ENCODE assay signal across 8 cellular contexts in genomic region chr18:80147418-80148315, GRCh38. TPM values are rescaled to one million over a fixed set of nuclear protein-coding genes. Genes with fewer than 3 reads are reported as not detected.
DNase-seq lines count a peak whose midpoint lies in the region; ATAC-seq and TF ChIP-seq lines count a peak whose summit lies in the region.

No MANE protein-coding gene starts in this region.

- POLR2A ChIA-PET in CD4-positive, alpha-beta memory T cell (lab: Charles Lee; ENCODE audit: partially characterized antibody): no interaction called here

- no peaks in the 10 kb centered on the region for H3K36me3 ChIP-seq in CD4-positive, alpha-beta memory T cell (ENCODE audit: insufficient read depth, low read length)
- H3K36me3 ChIP-seq in testis (ENCODE audit: low read depth, missing control alignments): no peaks in the 10 kb centered on the region

- peaks cover 6 to 11% of the 10 kb centered on the region in 2 donors for H3K27me3 Mint-ChIP-seq in CD4-positive, alpha-beta memory T cell
- H3K27me3 Mint-ChIP-seq in activated naive CD4-positive, alpha-beta T cell treated with anti-CD3 and anti-CD28 coated beads, Interleukin-2, amount 10 ng/mL, durations not matched to agents 7 days and 5 days: peaks cover 31% of the 10 kb centered on the region
- no peaks in the 10 kb centered on the region for H3K27me3 Mint-ChIP-seq in osteocyte (ENCODE audit: unreplicated experiment)

- intact Hi-C loops in CD4-positive, alpha-beta memory T cell (cut with micrococcal nuclease): loop anchor here (1.0 to 5.0 kb wide), 2 partner anchors 114 to 160 kb away; partner anchors contain the start of gene TXNL4A
- intact Hi-C loops in testis (cut with DNase I; ENCODE audit: low total_unique reads): no loop called here

- H3K27me3 ChIP-seq in CD4-positive, alpha-beta memory T cell (ENCODE audit: insufficient read depth, low read length): peaks cover 4% of the 10 kb centered on the region
- no peaks in the 10 kb centered on the region for H3K27me3 ChIP-seq in testis

- peak; percentile 86 for ATAC-seq in GM19463 (IDR thresholded peaks at IDR 0.05; ENCODE audit: unreplicated experiment)

- peak overlapping the region; percentile 84 to 94 (median 86) for H3K4me3 Mint-ChIP-seq in CD4-positive, alpha-beta memory T cell
- peak overlapping the region; percentile 81 for H3K4me3 Mint-ChIP-seq in activated naive CD4-positive, alpha-beta T cell treated with anti-CD3 and anti-CD28 coated beads, Interleukin-2, amount 10 ng/mL, durations not matched to agents 7 days and 5 days
- H3K4me3 Mint-ChIP-seq in osteocyte (ENCODE audit: unreplicated experiment): peak overlapping the region; percentile 77

- WGBS in testis, 2 donors: 16 to 21% methylated on average over 17 to 51 of the region's 52 CpGs

- H3K9me3 ChIP-seq in CD4-positive, alpha-beta memory T cell (ENCODE audit: control insufficient read depth in 1 of 2, low read length in 2 of 2): no peaks in the 10 kb centered on the region
- no peaks in the 10 kb centered on the region for H3K9me3 ChIP-seq in testis

- peak overlapping the region; percentile 9 to 54 for H3K4me3 ChIP-seq in CD4-positive, alpha-beta memory T cell (ENCODE audit: low read length in 2 of 2)
- H3K4me3 ChIP-seq in testis: peak overlapping the region; percentile 71 to 73

- TF ChIP-seq CTCF in osteocyte (IDR thresholded peaks at IDR 0.05) (no peak), testis (IDR thresholded peaks at IDR 0.05) (no peak)

- H3K36me3 Mint-ChIP-seq in CD4-positive, alpha-beta memory T cell: peaks cover 1 to 4% of the 10 kb centered on the region in 2 donors
- H3K36me3 Mint-ChIP-seq in activated naive CD4-positive, alpha-beta T cell treated with anti-CD3 and anti-CD28 coated beads, Interleukin-2, amount 10 ng/mL, durations not matched to agents 7 days and 5 days: no peaks in the 10 kb centered on the region
- peaks cover 9% of the 10 kb centered on the region for H3K36me3 Mint-ChIP-seq in osteocyte (ENCODE audit: unreplicated experiment)

- peak overlapping the region in 6 of 7 donors; percentile 19 to 72 (median 48) for H3K27ac Mint-ChIP-seq in CD4-positive, alpha-beta memory T cell
- H3K27ac Mint-ChIP-seq in activated naive CD4-positive, alpha-beta T cell treated with anti-CD3 and anti-CD28 coated beads, Interleukin-2, amount 10 ng/mL, durations not matched to agents 7 days and 5 days: peak overlapping the region; percentile 56
- H3K27ac Mint-ChIP-seq in osteocyte (ENCODE audit: unreplicated experiment): peak overlapping the region; percentile 7

- H3K4me1 ChIP-seq in CD4-positive, alpha-beta memory T cell (ENCODE audit: insufficient read depth, low read length): peaks cover 15% of the 10 kb centered on the region
- H3K4me1 ChIP-seq in testis: no peaks in the 10 kb centered on the region

- peaks cover 5 to 34% (median 14%) of the 10 kb centered on the region in 4 donors for H3K4me1 Mint-ChIP-seq in CD4-positive, alpha-beta memory T cell
- H3K4me1 Mint-ChIP-seq in activated naive CD4-positive, alpha-beta T cell treated with anti-CD3 and anti-CD28 coated beads, Interleukin-2, amount 10 ng/mL, durations not matched to agents 7 days and 5 days: peaks cover 24% of the 10 kb centered on the region
- H3K4me1 Mint-ChIP-seq in osteocyte (ENCODE audit: unreplicated experiment): peaks cover 24% of the 10 kb centered on the region

- no peak overlapping the region for H3K27ac ChIP-seq in CD4-positive, alpha-beta memory T cell (ENCODE audit: low read depth, low read length)
- H3K27ac ChIP-seq in testis: peak overlapping the region; percentile 28 to 56

- no peaks in the 10 kb centered on the region for H3K9me3 Mint-ChIP-seq in CD4-positive, alpha-beta memory T cell
- no peaks in the 10 kb centered on the region for H3K9me3 Mint-ChIP-seq in activated naive CD4-positive, alpha-beta T cell treated with anti-CD3 and anti-CD28 coated beads, Interleukin-2, amount 10 ng/mL, durations not matched to agents 7 days and 5 days
- no peaks in the 10 kb centered on the region for H3K9me3 Mint-ChIP-seq in osteocyte (ENCODE audit: unreplicated experiment)

- DNase-seq in CD4-positive, alpha-beta memory T cell: peak; percentile 60 to 83 (median 62)
- DNase-seq in HT-29 (ENCODE audit: low spot score) (peak; percentile 77), SHP77 (lab: John Stamatoyannopoulos, UW) (peak; percentile 88 to 95), germinal center (ENCODE audit: low spot score) (peak; percentile 78), osteocyte (ENCODE audit: extremely low spot score, unreplicated experiment) (peak; percentile 84), testis (peak; percentile 97)
- DNase-seq in activated naive CD4-positive, alpha-beta T cell treated with anti-CD3 and anti-CD28 coated beads, Interleukin-2, amount 10 ng/mL, durations not matched to agents 7 days and 5 days: peak; percentile 91

- TF ChIP-seq POLR2A in testis (IDR thresholded peaks at IDR 0.05): no peak

- CTCF ChIA-PET in CD4-positive, alpha-beta memory T cell (lab: Charles Lee; ENCODE audit: partially characterized antibody): interaction anchor here (6.3 kb wide), 1 partner anchor 10 kb away, joined by 40 read pairs; no protein-coding TSS in a partner anchor
- CTCF ChIA-PET in activated naive CD4-positive, alpha-beta T cell treated with anti-CD3 and anti-CD28 coated beads, Interleukin-2, amount 10 ng/mL, durations not matched to agents 7 days and 5 days (lab: Charles Lee): interaction anchor here (1.4 to 7.5 kb wide), 2 partner anchors 9 to 114 kb away, joined by 3 to 50 read pairs; partner anchors contain the start of gene RBFA

RNA-seq across cellular contexts. Expression of gene ADNP2, which starts 38.6 kb away (rescaled TPM):
- 10 to 100 TPM; 20.2 to 20.9 TPM for total RNA-seq in CD4-positive, alpha-beta memory T cell
- 1 to 10 TPM; 7.1 to 9.2 TPM for polyA plus RNA-seq in CD4-positive, alpha-beta memory T cell
- total RNA-seq in HT-29 (2014; rRNA removed; shearing (Covaris generic)): 14.8 and 17.3 TPM in 2 replicates
- total RNA-seq in osteocyte (18.6 and 19.2 TPM in 2 replicates), testis (10 to 100 TPM; 56.8 to 57.7 TPM)
- polyA plus RNA-seq in testis (ENCODE audit: insufficient read depth, low read depth, low replicate concordance): 50.0 TPM
